In the genomic region with DNA sequence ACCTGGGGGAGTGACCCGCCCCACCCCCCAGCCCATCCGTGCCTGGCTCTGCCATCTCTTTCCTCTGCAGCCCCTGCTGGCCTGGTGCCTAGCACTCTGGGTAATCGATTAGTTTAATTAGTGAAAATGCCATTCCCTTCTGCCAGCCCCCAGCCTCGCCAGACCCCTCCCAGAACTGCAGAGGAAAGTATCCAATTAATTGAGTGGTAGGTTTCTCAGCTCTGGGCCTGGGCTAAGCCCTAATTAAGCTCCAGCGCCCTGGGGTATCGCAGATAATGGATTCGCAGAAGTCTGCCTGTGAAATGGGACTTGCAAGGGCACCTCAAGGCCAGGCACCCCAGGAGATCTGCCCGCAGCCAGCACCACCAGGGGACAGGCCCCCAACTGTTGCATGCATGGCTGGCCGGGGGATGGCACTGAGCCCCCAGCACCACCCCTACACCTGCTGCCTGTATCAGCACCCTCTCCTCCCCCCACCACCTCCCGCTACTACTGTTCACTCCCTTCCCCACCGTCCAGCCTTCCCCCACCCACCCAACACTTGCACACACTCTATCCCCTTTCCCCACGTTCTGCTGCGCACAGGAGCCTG, we compare ENCODE assay signal across 26 cellular contexts. TPM values are rescaled to one million over a fixed set of nuclear protein-coding genes. Genes with fewer than 3 reads are reported as not detected.
DNase-seq lines count a peak whose midpoint lies in the region; ATAC-seq and TF ChIP-seq lines count a peak whose summit lies in the region.
"Had no signal": no experiment of that assay in that cellular context is flagged by ENCODE, and none has a peak within 500 bp of the region (broad histone marks: within the 10 kb centered on the region; RNA-seq: fewer than 3 reads in every experiment).

No MANE protein-coding gene starts in this region.

- no peak overlapping the region for H3K9ac ChIP-seq in trophoblast cell (ENCODE audit: low read length)
- H3K9ac ChIP-seq: BLaER1 treated with 17β-estradiol and CSF1 and Interleukin-3, amounts not matched to agents 10 nM and 100 nM; KMS-11 had no signal

- H3K36me3 ChIP-seq in HEK293 (ENCODE audit: control insufficient read depth in 2 of 2, insufficient read depth in 1 of 2, low read length in 2 of 2) (no peaks in the 10 kb centered on the region), trophoblast cell (ENCODE audit: control insufficient read depth in 1 of 2, insufficient read depth in 2 of 2, low read length in 2 of 2) (no peaks in the 10 kb centered on the region)
- H3K36me3 ChIP-seq: BLaER1 treated with 17β-estradiol and CSF1 and Interleukin-3, amounts not matched to agents 10 nM and 100 nM; SJCRH30 had no signal

- DNase-seq in D341Med (ENCODE audit: low spot score) (peak; percentile 89), caudate nucleus (lab: John Stamatoyannopoulos, UW) (no peak), trophoblast cell (no peak), OCI-M2 (lab: John Stamatoyannopoulos, UW; ENCODE audit: unreplicated experiment) (no peak), left colon (no peak)
- DNase-seq in stimulated activated naive B cell treated with anti-CD40 and anti-IgM and Interleukin-4, amounts not matched to agents 10 μg/mL and 1 μg/mL and 100 μg/mL, for 72 hours: no peak
- DNase-seq: AML-193; CD4-positive, alpha-beta T cell; HFFc6; MM.1S; NCI-H1048; NCI-H1436; NCI-H187; NCI-H2081 treated with DMSO at 0.1 percent for 48 hours; NCI-H2171; NCI-H226; NCI-H510A; PC-3; SJCRH30 had no signal

- CTCF ChIA-PET in HEK293 (lab: Yijun Ruan, JAX): interaction anchor here (1.2 kb wide), 1 partner anchor 176 kb away, joined by 5 read pairs; no protein-coding TSS in a partner anchor

- no peak overlapping the region for H3K4me2 ChIP-seq in trophoblast cell (ENCODE audit: low read length)
- H3K4me2 ChIP-seq: A549, GM23338, KMS-11 had no signal

- intact Hi-C loops in left colon (cut with DNase I, micrococcal nuclease): no loop called here

- no peak overlapping the region for H2BK5ac ChIP-seq in trophoblast cell (ENCODE audit: low read depth, low read length, poor library complexity)

- no peak overlapping the region for H2AK5ac ChIP-seq in trophoblast cell (ENCODE audit: low read length)

- no peaks in the 10 kb centered on the region for H3K36me3 Mint-ChIP-seq in stimulated activated naive B cell treated with anti-CD40 and anti-IgM and Interleukin-4, amounts not matched to agents 10 μg/mL and 1 μg/mL and 100 μg/mL, for 72 hours
- H3K36me3 Mint-ChIP-seq: IgD-negative memory B cell had no signal

- H4K91ac ChIP-seq in trophoblast cell (ENCODE audit: low read depth, low read length): no peak overlapping the region

- H3K27ac ChIP-seq in HEK293 (ENCODE audit: extremely low read depth, low read depth, low read length) (no peak overlapping the region), caudate nucleus (ENCODE audit: low read depth, low read length) (peak overlapping the region; percentile 96), trophoblast cell (ENCODE audit: low read depth, low read length) (no peak overlapping the region)
- H3K27ac ChIP-seq: A549; BLaER1 treated with 17β-estradiol and CSF1 and Interleukin-3, amounts not matched to agents 10 nM and 100 nM; KMS-11; SJCRH30 had no signal

- no peaks in the 10 kb centered on the region for H3K9me3 Mint-ChIP-seq in stimulated activated naive B cell treated with anti-CD40 and anti-IgM and Interleukin-4, amounts not matched to agents 10 μg/mL and 1 μg/mL and 100 μg/mL, for 72 hours
- H3K9me3 Mint-ChIP-seq: CD4-positive, alpha-beta T cell; GM23338; H9; HFFc6; IgD-negative memory B cell had no signal

- H3K27me3 ChIP-seq in trophoblast cell (ENCODE audit: insufficient read depth, low read length): no peaks in the 10 kb centered on the region
- H3K27me3 ChIP-seq: BLaER1 treated with 17β-estradiol and CSF1 and Interleukin-3, amounts not matched to agents 10 nM and 100 nM had no signal

- H3K23ac ChIP-seq in trophoblast cell (ENCODE audit: low read length): no peak overlapping the region

- no peak overlapping the region for H4K8ac ChIP-seq in trophoblast cell (ENCODE audit: low read depth, low read length)

- H3K18ac ChIP-seq in trophoblast cell (ENCODE audit: low read length): no peak overlapping the region

- no peaks in the 10 kb centered on the region for H3K79me2 ChIP-seq in trophoblast cell (ENCODE audit: control insufficient read depth, insufficient read depth, low read length, poor library complexity)

- no peaks in the 10 kb centered on the region for H3K79me1 ChIP-seq in trophoblast cell (ENCODE audit: low read length)

- H3K9me3 ChIP-seq in HEK293 (ENCODE audit: control insufficient read depth, insufficient read depth, low read depth, low read length) (no peaks in the 10 kb centered on the region), trophoblast cell (ENCODE audit: insufficient read depth, low read depth, low read length) (peaks cover 2% of the 10 kb centered on the region)
- H3K9me3 ChIP-seq: A549; BLaER1 treated with 17β-estradiol and CSF1 and Interleukin-3, amounts not matched to agents 10 nM and 100 nM; SJCRH30 had no signal

- no CpG with 5 or more reads among the region's 13 CpGs for WGBS in trophoblast cell (ENCODE audit: extremely low coverage, insufficient coverage, insufficient read length)

- peaks cover 0 to 5% of the 10 kb centered on the region in 2 donors for H3K4me1 Mint-ChIP-seq in stimulated activated naive B cell treated with anti-CD40 and anti-IgM and Interleukin-4, amounts not matched to agents 10 μg/mL and 1 μg/mL and 100 μg/mL, for 72 hours
- H3K4me1 Mint-ChIP-seq: GM23338, IgD-negative memory B cell had no signal

- no peak overlapping the region for H3K14ac ChIP-seq in trophoblast cell (ENCODE audit: low read length)

- no peaks in the 10 kb centered on the region for H3K4me1 ChIP-seq in HEK293 (ENCODE audit: control insufficient read depth, insufficient read depth, low read length)
- no peaks in the 10 kb centered on the region for H3K4me1 ChIP-seq in trophoblast cell (ENCODE audit: control insufficient read depth in 1 of 2, insufficient read depth in 2 of 2, low read length in 2 of 2)
- H3K4me1 ChIP-seq: A549 had no signal

- no peak for TF ChIP-seq CTCF in HEK293 (tag by site-specific recombination; IDR thresholded peaks at IDR 0.05)

- no peak overlapping the region for H2BK12ac ChIP-seq in trophoblast cell (ENCODE audit: low read length)

- H3K27ac Mint-ChIP-seq in stimulated activated naive B cell treated with anti-CD40 and anti-IgM and Interleukin-4, amounts not matched to agents 10 μg/mL and 1 μg/mL and 100 μg/mL, for 72 hours: no peak overlapping the region
- H3K27ac Mint-ChIP-seq: CD4-positive, alpha-beta T cell; GM23338; H9; HFFc6; IgD-negative memory B cell had no signal

- no peak overlapping the region for H3K4ac ChIP-seq in trophoblast cell (ENCODE audit: low read depth, low read length)

- no peak overlapping the region for H4K12ac ChIP-seq in trophoblast cell (ENCODE audit: low read depth, low read length)

- H2AFZ ChIP-seq in trophoblast cell (ENCODE audit: insufficient read depth, low read length, poor library complexity): no peak overlapping the region
- H2AFZ ChIP-seq: GM23338 had no signal

- no peak overlapping the region for H2BK120ac ChIP-seq in trophoblast cell (ENCODE audit: insufficient read depth, low read length, poor library complexity)

- no peak overlapping the region for H3K4me3 ChIP-seq in HEK293 (ENCODE audit: low read depth, low read length)
- H3K4me3 ChIP-seq in trophoblast cell (ENCODE audit: low read depth, low read length): peak overlapping the region; percentile 10
- H3K4me3 ChIP-seq: A549; BLaER1 treated with 17β-estradiol and CSF1 and Interleukin-3, amounts not matched to agents 10 nM and 100 nM; GM23338; SJCRH30 had no signal

- no peak for ATAC-seq in left colon
- ATAC-seq in stimulated activated naive B cell treated with anti-CD40 and anti-IgM and Interleukin-4, amounts not matched to agents 10 μg/mL and 1 μg/mL and 100 μg/mL, for 72 hours (replicated peaks): no peak
- ATAC-seq: A549, PC-3 had no signal

- POLR2A ChIA-PET in HEK293 (lab: Yijun Ruan, JAX): no interaction called here

- peaks cover 28 to 37% of the 10 kb centered on the region in 2 donors for H3K27me3 Mint-ChIP-seq in stimulated activated naive B cell treated with anti-CD40 and anti-IgM and Interleukin-4, amounts not matched to agents 10 μg/mL and 1 μg/mL and 100 μg/mL, for 72 hours

- H3K4me3 Mint-ChIP-seq in stimulated activated naive B cell treated with anti-CD40 and anti-IgM and Interleukin-4, amounts not matched to agents 10 μg/mL and 1 μg/mL and 100 μg/mL, for 72 hours: no peak overlapping the region
- H3K4me3 Mint-ChIP-seq: CD4-positive, alpha-beta T cell; GM23338; H9; HFFc6; IgD-negative memory B cell had no signal

TF ChIP-seq in HEK293, 187 proteins besides CTCF, POLR2A, EP300 and RAD21:
- TF ChIP-seq ZNF221 (tag by site-specific recombination; IDR thresholded peaks at IDR 0.05; ENCODE audit: borderline replicate concordance) (no peak), ZNF701 (tag by site-specific recombination; IDR thresholded peaks at IDR 0.05) (no peak), ZBTB20 (tag by site-specific recombination; IDR thresholded peaks at IDR 0.05) (no peak), ZNF596 (tag by site-specific recombination; IDR thresholded peaks at IDR 0.05) (no peak), ZNF426 (tag by site-specific recombination; IDR thresholded peaks at IDR 0.05) (no peak), ZNF10 (tag by site-specific recombination; IDR thresholded peaks at IDR 0.05) (no peak), SCRT2 (tag by site-specific recombination; IDR thresholded peaks at IDR 0.05) (peak; percentile 82)
- TF ChIP-seq, protein P1, sequence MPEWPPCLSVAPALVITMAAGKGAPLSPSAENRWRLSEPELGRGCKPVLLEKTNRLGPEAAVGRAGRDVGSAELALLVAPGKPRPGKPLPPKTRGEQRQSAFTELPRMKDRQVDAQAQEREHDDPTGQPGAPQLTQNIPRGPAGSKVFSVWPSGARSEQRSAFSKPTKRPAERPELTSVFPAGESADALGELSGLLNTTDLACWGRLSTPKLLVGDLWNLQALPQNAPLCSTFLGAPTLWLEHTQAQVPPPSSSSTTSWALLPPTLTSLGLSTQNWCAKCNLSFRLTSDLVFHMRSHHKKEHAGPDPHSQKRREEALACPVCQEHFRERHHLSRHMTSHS (tag by site-specific recombination; IDR thresholded peaks at IDR 0.05): no peak
TF ChIP-seq in HEK293: peak in this region for 1.

RNA-seq across cellular contexts. Expression of gene SPPL2C, which starts 19.7 kb away (rescaled TPM):
- polyA plus RNA-seq in trophoblast cell (2013): not detected in 2 replicates
- not detected for total RNA-seq in left colon
- total RNA-seq: CD4-positive, alpha-beta T cell; H9; HFFc6; PC-3; SJCRH30 had no signal
- polyA plus RNA-seq: A549, GM23338, IgD-negative memory B cell had no signal

RNA-seq across cellular contexts. Expression of gene CRHR1, which starts 40.9 kb away (rescaled TPM):
- polyA plus RNA-seq in trophoblast cell (2013): 0.04 and 0.14 TPM in 2 replicates
- total RNA-seq in left colon: not detected
- total RNA-seq: CD4-positive, alpha-beta T cell; HFFc6; PC-3; SJCRH30 had no signal
- polyA plus RNA-seq: IgD-negative memory B cell had no signal
